In genomic region chr3:54897028-54897711, GRCh38 we compare ENCODE assay signal across 26 cellular contexts. TPM values are rescaled to one million over a fixed set of nuclear protein-coding genes. Genes with fewer than 3 reads are reported as not detected.
DNase-seq lines count a peak whose midpoint lies in the region; ATAC-seq and TF ChIP-seq lines count a peak whose summit lies in the region.
"Had no signal": no experiment of that assay in that cellular context is flagged by ENCODE, and none has a peak within 500 bp of the region (broad histone marks: within the 10 kb centered on the region; RNA-seq: fewer than 3 reads in every experiment).

No MANE protein-coding gene starts in this region.

- no peaks in the 10 kb centered on the region for H3K27me3 ChIP-seq in IMR-90 (ENCODE audit: control insufficient read depth, insufficient read depth, low read length)
- peaks cover 2% of the 10 kb centered on the region for H3K27me3 ChIP-seq in foreskin keratinocyte
- H3K27me3 ChIP-seq: BLaER1, left lung, transverse colon had no signal

- H2AK5ac ChIP-seq in IMR-90 (ENCODE audit: low read depth, low read length) = peak overlapping the region; percentile 82; the same call in 1 of the 2 replicates

- no peak overlapping the region for H3K4me3 ChIP-seq in IMR-90 (ENCODE audit: insufficient read depth, low read depth, low read length)
- no peak overlapping the region for H3K4me3 ChIP-seq in astrocyte of the spinal cord (ENCODE audit: low read depth, low read length)
- H3K4me3 ChIP-seq: BLaER1, left lung, transverse colon had no signal

- H4K5ac ChIP-seq in IMR-90 (ENCODE audit: low read depth, low read length) = no peak overlapping the region; the same call in 1 of the 2 replicates

- TF ChIP-seq CTCF in IMR-90 (conservative IDR thresholded peaks at IDR 0.05; ENCODE audit: low read depth, low read length) = no peak
- no peak for TF ChIP-seq CTCF in astrocyte of the spinal cord (IDR thresholded peaks at IDR 0.05; ENCODE audit: low read depth, low read length)
- TF ChIP-seq CTCF in foreskin keratinocyte (conservative IDR thresholded peaks at IDR 0.05) = no peak

- no peak overlapping the region for H2AFZ ChIP-seq in IMR-90 (replicated peaks; ENCODE audit: low read length, poor library complexity)

- peak overlapping the region; percentile 84; the same call in 1 of the 2 replicates for H3K4ac ChIP-seq in IMR-90 (ENCODE audit: low read depth, low read length)

- H3K27me3 Mint-ChIP-seq in stimulated activated naive B cell treated with anti-CD40 and anti-IgM and Interleukin-4, amounts not matched to agents 10 μg/mL and 1 μg/mL and 100 μg/mL, for 72 hours = no peaks in the 10 kb centered on the region
- H3K27me3 Mint-ChIP-seq in effector memory CD8-positive, alpha-beta T cell = no peaks in the 10 kb centered on the region
- H3K27me3 Mint-ChIP-seq: activated T-helper 17 cell treated with anti-CD3 and anti-CD28 coated beads, Interleukin-2, amount 50 U/mL, for 72 hours; stimulated activated naive CD8-positive, alpha-beta T cell treated with anti-CD3 and anti-CD28 coated beads, Interleukin-15, Interleukin-2, amounts not matched to agents 100 ng/mL and 50 ng/mL, for 24 hours had no signal

- H3K18ac ChIP-seq in IMR-90 (ENCODE audit: low read depth, low read length) = peak overlapping the region; percentile 45; the same call in 1 of the 2 replicates

- H3K27ac ChIP-seq in IMR-90 (ENCODE audit: insufficient read depth, low read length) (no peak overlapping the region), foreskin keratinocyte (no peak overlapping the region)
- H3K27ac ChIP-seq: 22Rv1, BLaER1, left lung, transverse colon had no signal

- no peaks in the 10 kb centered on the region for H3K9me3 Mint-ChIP-seq in stimulated activated naive B cell treated with anti-CD40 and anti-IgM and Interleukin-4, amounts not matched to agents 10 μg/mL and 1 μg/mL and 100 μg/mL, for 72 hours
- peaks cover 0 to 8% of the 10 kb centered on the region in 2 donors for H3K9me3 Mint-ChIP-seq in effector memory CD8-positive, alpha-beta T cell
- H3K9me3 Mint-ChIP-seq: activated T-helper 17 cell treated with anti-CD3 and anti-CD28 coated beads, Interleukin-2, amount 50 U/mL, for 72 hours; nephron had no signal

- 0 out of 2 replicates have a peak overlapping the region, but pooled peaks have one; percentile 49 for H2BK20ac ChIP-seq in IMR-90 (ENCODE audit: low read depth, low read length)

- peak overlapping the region; percentile 53 for H2BK5ac ChIP-seq in IMR-90 (ENCODE audit: low read depth, low read length, poor library complexity, severe bottlenecking)

- CTCF ChIA-PET in IMR-90 (lab: Yijun Ruan, JAX) = no interaction called here

- H3K79me1 ChIP-seq in IMR-90 (ENCODE audit: low read depth in 1 of 2, low read length in 2 of 2) = no peaks in the 10 kb centered on the region

- dilution Hi-C loops in IMR-90 (cut with HindIII; ENCODE audit: low sequenced_read_pairs, unreplicated experiment) = no loop called here

- DNase-seq in A172 (ENCODE audit: low spot score) = peak; percentile 29
- DNase-seq in IMR-90 = peak; percentile 86
- DNase-seq in astrocyte of the spinal cord (ENCODE audit: low read depth, low spot score) = peak; percentile 89
- peak; percentile 29 for DNase-seq in glomerular visceral epithelial cell (ENCODE audit: extremely low spot score)
- no peak for DNase-seq in stimulated activated naive B cell treated with anti-CD40 and anti-IgM and Interleukin-4, amounts not matched to agents 10 μg/mL and 1 μg/mL and 100 μg/mL, for 72 hours
- DNase-seq in sciatic nerve (ENCODE audit: low spot score) = no peak
- no peak for DNase-seq in foreskin keratinocyte
- no peak for DNase-seq in effector memory CD8-positive, alpha-beta T cell
- DNase-seq: activated CD4-positive, alpha-beta T cell treated with anti-CD3 and anti-CD28 coated beads for 4 hours; Caco-2; DND-41; H7; head of caudate nucleus; left lung; NCI-H1105 treated with DMSO at 0.1 percent for 48 hours; NCI-H526 treated with DMSO at 0.1 percent for 48 hours; stimulated activated CD4-positive, alpha-beta T cell treated with anti-CD3 and anti-CD28 coated beads, Interleukin-4, amount 100 ng/mL, for 1 hour; transverse colon had no signal

- H3K36me3 Mint-ChIP-seq in stimulated activated naive B cell treated with anti-CD40 and anti-IgM and Interleukin-4, amounts not matched to agents 10 μg/mL and 1 μg/mL and 100 μg/mL, for 72 hours = no peaks in the 10 kb centered on the region
- H3K36me3 Mint-ChIP-seq in effector memory CD8-positive, alpha-beta T cell (ENCODE audit: insufficient read depth) = no peaks in the 10 kb centered on the region

- no peaks in the 10 kb centered on the region for H3K9me3 ChIP-seq in IMR-90 (ENCODE audit: control insufficient read depth, insufficient read depth, low read length)
- H3K9me3 ChIP-seq: BLaER1, Caco-2, left lung, transverse colon had no signal

- intact Hi-C loops in IMR-90 (cut with micrococcal nuclease) = no loop called here
- intact Hi-C loops in sciatic nerve (cut with DNase I) = no loop called here

- TF ChIP-seq RAD21 in IMR-90 (IDR thresholded peaks at IDR 0.05; ENCODE audit: low read length) = no peak

- no peaks in the 10 kb centered on the region for H4K20me1 ChIP-seq in IMR-90 (ENCODE audit: insufficient read depth, low read length)
- H4K20me1 ChIP-seq: BLaER1 had no signal

- no peak overlapping the region for H3K27ac Mint-ChIP-seq in stimulated activated naive B cell treated with anti-CD40 and anti-IgM and Interleukin-4, amounts not matched to agents 10 μg/mL and 1 μg/mL and 100 μg/mL, for 72 hours
- no peak overlapping the region for H3K27ac Mint-ChIP-seq in effector memory CD8-positive, alpha-beta T cell
- H3K27ac Mint-ChIP-seq: activated T-helper 17 cell treated with anti-CD3 and anti-CD28 coated beads, Interleukin-2, amount 50 U/mL, for 72 hours; nephron; progenitor cell of endocrine pancreas; stimulated activated naive CD8-positive, alpha-beta T cell treated with anti-CD3 and anti-CD28 coated beads, Interleukin-15, Interleukin-2, amounts not matched to agents 100 ng/mL and 50 ng/mL, for 24 hours had no signal

- H3K4me3 Mint-ChIP-seq in stimulated activated naive B cell treated with anti-CD40 and anti-IgM and Interleukin-4, amounts not matched to agents 10 μg/mL and 1 μg/mL and 100 μg/mL, for 72 hours = no peak overlapping the region
- no peak overlapping the region for H3K4me3 Mint-ChIP-seq in effector memory CD8-positive, alpha-beta T cell
- H3K4me3 Mint-ChIP-seq: activated T-helper 17 cell treated with anti-CD3 and anti-CD28 coated beads, Interleukin-2, amount 50 U/mL, for 72 hours; nephron; stimulated activated naive CD8-positive, alpha-beta T cell treated with anti-CD3 and anti-CD28 coated beads, Interleukin-15, Interleukin-2, amounts not matched to agents 100 ng/mL and 50 ng/mL, for 24 hours had no signal

- peaks cover 20% of the 10 kb centered on the region for H3K9me1 ChIP-seq in IMR-90 (ENCODE audit: insufficient read depth, low read length)

- no peak overlapping the region; the same call in 1 of the 2 replicates for H3K9ac ChIP-seq in IMR-90 (ENCODE audit: low read depth, low read length)
- H3K9ac ChIP-seq: BLaER1 had no signal

- peak overlapping the region; percentile 61 for H3K14ac ChIP-seq in IMR-90 (replicated peaks; ENCODE audit: low read depth, low read length)

- no peak overlapping the region for H2AK9ac ChIP-seq in IMR-90 (replicated peaks; ENCODE audit: low read depth, low read length, poor library complexity)

- no peak overlapping the region for H3K4me2 ChIP-seq in IMR-90 (ENCODE audit: low read depth, low read length)
- H3K4me2 ChIP-seq: BLaER1 had no signal

- H2BK120ac ChIP-seq in IMR-90 (ENCODE audit: low read depth, low read length) = peak overlapping the region; percentile 64; the same call in 1 of the 2 replicates

- H3K36me3 ChIP-seq in IMR-90 (ENCODE audit: control insufficient read depth, insufficient read depth, low read length) = no peaks in the 10 kb centered on the region
- H3K36me3 ChIP-seq: BLaER1, left lung, transverse colon had no signal

- no peak overlapping the region for H3K56ac ChIP-seq in IMR-90 (ENCODE audit: extremely low read depth, insufficient read depth, low read length)

- POLR2A ChIA-PET in IMR-90 (lab: Charles Lee; ENCODE audit: unreplicated experiment) = no interaction called here

- no peak overlapping the region for H3K23ac ChIP-seq in IMR-90 (ENCODE audit: low read depth, low read length)

- BruUV-seq in IMR-90 (replicated peaks; lab: Mats Ljungman, UMichigan) = no TSS peak

- H4K8ac ChIP-seq in IMR-90 (ENCODE audit: low read depth in 2 of 2, low read length in 2 of 2) = peak overlapping the region in 1 of 2 experiments; percentile 61; a peak in 2 of 4 replicates

- H3K4me1 ChIP-seq in IMR-90 (ENCODE audit: control insufficient read depth, insufficient read depth, low read length) (peaks cover 20% of the 10 kb centered on the region), foreskin keratinocyte (no peaks in the 10 kb centered on the region)
- H3K4me1 ChIP-seq: Caco-2, left lung had no signal

- peak overlapping the region; percentile 50; the same call in 1 of the 3 replicates for H2BK15ac ChIP-seq in IMR-90 (ENCODE audit: low read depth, low read length)

- no CpG with 5 or more reads among the region's 3 CpGs for WGBS in IMR-90 (ENCODE audit: extremely low coverage in 2 of 2, insufficient read length in 1 of 2), 2 experiments

- peak overlapping the region; percentile 54; the same call in 1 of the 2 replicates for H4K91ac ChIP-seq in IMR-90 (ENCODE audit: insufficient read depth, low read depth, low read length)

- H3K4me1 Mint-ChIP-seq in stimulated activated naive B cell treated with anti-CD40 and anti-IgM and Interleukin-4, amounts not matched to agents 10 μg/mL and 1 μg/mL and 100 μg/mL, for 72 hours = no peaks in the 10 kb centered on the region
- no peaks in the 10 kb centered on the region for H3K4me1 Mint-ChIP-seq in effector memory CD8-positive, alpha-beta T cell (ENCODE audit: low read depth in 2 of 2)
- H3K4me1 Mint-ChIP-seq: activated T-helper 17 cell treated with anti-CD3 and anti-CD28 coated beads, Interleukin-2, amount 50 U/mL, for 72 hours had no signal

- ATAC-seq in IMR-90 (ENCODE audit: low read depth) (peak; percentile 61), sciatic nerve (no peak), foreskin keratinocyte (no peak)
- ATAC-seq in stimulated activated naive B cell treated with anti-CD40 and anti-IgM and Interleukin-4, amounts not matched to agents 10 μg/mL and 1 μg/mL and 100 μg/mL, for 72 hours (replicated peaks) = no peak
- no peak for ATAC-seq in effector memory CD8-positive, alpha-beta T cell (replicated peaks)
- ATAC-seq: activated T-helper 17 cell treated with anti-CD3 and anti-CD28 coated beads, Interleukin-2, amount 50 U/mL, for 72 hours; left lung had no signal

- TF ChIP-seq POLR2A in IMR-90 (IDR thresholded peaks at IDR 0.05; ENCODE audit: low read depth, low read length) = no peak

- in situ Hi-C loops in IMR-90 (cut with MboI; ENCODE audit: low sequenced_read_pairs) = no loop called here
- in situ Hi-C loops in astrocyte of the spinal cord (cut with HindIII; ENCODE audit: low sequenced_read_pairs) = loop anchor here (25.0 kb wide), 1 partner anchor 590 kb away; the partner anchor contains the start of gene WNT5A

RNA-seq across cellular contexts. Expression of gene LRTM1, which starts 30.7 kb away (rescaled TPM):
- not detected in 2 replicates for total RNA-seq in A172 (2014; rRNA removed; shearing (Covaris generic))
- total RNA-seq in IMR-90 (2012; rRNA removed) = not detected in 2 replicates
- not detected in 2 replicates for polyA plus RNA-seq in IMR-90 (2012; rRNA removed)
- polyA plus RNA-seq in IMR-90 (2012; cell fraction: cytosol; rRNA removed) = not detected in 2 replicates
- 0.06 TPM in 1 of 2 replicates, not detected in the other for polyA plus RNA-seq in IMR-90 (2012; cell fraction: nucleus; rRNA removed; ENCODE audit: low replicate concordance)
- not detected for total RNA-seq in sciatic nerve
- not detected in 2 replicates for total RNA-seq in foreskin keratinocyte
- polyA plus RNA-seq in foreskin keratinocyte = not detected in 2 replicates
- total RNA-seq: activated T-helper 17 cell treated with anti-CD3 and anti-CD28 coated beads, Interleukin-2, amount 50 U/mL, for 72 hours; Caco-2; cardiac septum; epithelial cell of proximal tubule; H7; left lung; progenitor cell of endocrine pancreas; transverse colon had no signal

Comparison
In these comparisons a context has a peak if more than half of its experiments do, and no peak if none do; other contexts are left out.
1. DNase-seq: peak in A172 (single experiment), IMR-90 (single experiment), astrocyte of the spinal cord (single experiment) and glomerular visceral epithelial cell (single experiment); none in stimulated activated naive B cell treated with anti-CD40 and anti-IgM and Interleukin-4, amounts not matched to agents 10 μg/mL and 1 μg/mL and 100 μg/mL, for 72 hours (single experiment), sciatic nerve (single experiment), foreskin keratinocyte (0 of 2) and effector memory CD8-positive, alpha-beta T cell (0 of 3).